Comparison of ENCODE assay signal across 1 cellular context in genomic region chr9:38408719-38409118, GRCh38.
A peak's percentile ranks its signal among the peaks of the same experiment; 100 is the strongest.
TF ChIP-seq lines count a peak whose summit lies in the region.

No MANE protein-coding gene starts in this region.

TF ChIP-seq in GM12878, 131 proteins besides CTCF, POLR2A, EP300 and RAD21 (continued from another document):
- TF ChIP-seq ZNF687 (IDR thresholded peaks at IDR 0.05) (no peak), SUPT20H (IDR thresholded peaks at IDR 0.05; ENCODE audit: borderline replicate concordance, control insufficient read depth, low read depth, low read length) (no peak), SREBF2 (IDR thresholded peaks at IDR 0.05; ENCODE audit: low read length) (no peak), GATAD2B (conservative IDR thresholded peaks at IDR 0.05; ENCODE audit: low read depth) (no peak), CBFB (IDR thresholded peaks at IDR 0.05; ENCODE audit: low read depth) (no peak), ELK1 (IDR thresholded peaks at IDR 0.05; ENCODE audit: low read depth, low read length) (no peak), SPI1 (IDR thresholded peaks at IDR 0.05; ENCODE audit: borderline replicate concordance, insufficient read depth, low read depth, low read length) (no peak), MTA2 (IDR thresholded peaks at IDR 0.05; ENCODE audit: low read depth) (0 out of 2 replicates have a peak, but pooled peaks have one; percentile 24), CREB1 (IDR thresholded peaks at IDR 0.05; ENCODE audit: low read depth) (peak; percentile 74; the same call in 1 of the 2 replicates), STAT1 (conservative IDR thresholded peaks at IDR 0.05) (no peak), JUND (IDR thresholded peaks at IDR 0.05; ENCODE audit: low read depth, low read length) (no peak), SMARCA5 (IDR thresholded peaks at IDR 0.05) (peak; percentile 48), ATF2 (IDR thresholded peaks at IDR 0.05; ENCODE audit: low read length) (no peak), FOXM1 (IDR thresholded peaks at IDR 0.05; ENCODE audit: low read depth, low read length) (no peak), CHD4 (IDR thresholded peaks at IDR 0.05) (no peak), CEBPZ (IDR thresholded peaks at IDR 0.05; ENCODE audit: low read depth, low read length) (no peak), RFX5 (IDR thresholded peaks at IDR 0.05; ENCODE audit: low read depth, low read length) (no peak), ZNF622 (IDR thresholded peaks at IDR 0.05) (no peak), POLR2AphosphoS5 (IDR thresholded peaks at IDR 0.05; ENCODE audit: low read length) (no peak), ZNF217 (IDR thresholded peaks at IDR 0.05) (no peak), ATF7 (IDR thresholded peaks at IDR 0.05; ENCODE audit: low read depth) (0 out of 2 replicates have a peak, but pooled peaks have one; percentile 18), ATF3 (IDR thresholded peaks at IDR 0.05; ENCODE audit: borderline replicate concordance, extremely low read depth, low read depth, low read length) (no peak)
